In genomic region chr15:65286069-65286703, GRCh38 we compare ENCODE assay signal across 9 cellular contexts. TPM values are rescaled to one million over a fixed set of nuclear protein-coding genes. Genes with fewer than 3 reads are reported as not detected.
DNase-seq lines count a peak whose midpoint lies in the region; ATAC-seq and TF ChIP-seq lines count a peak whose summit lies in the region.
"Had no signal": no experiment of that assay in that cellular context is flagged by ENCODE, and none has a peak within 500 bp of the region (broad histone marks: within the 10 kb centered on the region; RNA-seq: fewer than 3 reads in every experiment).

No MANE protein-coding gene starts in this region.

- H3K4me1 ChIP-seq in foreskin keratinocyte (no peaks in the 10 kb centered on the region), neural progenitor cell (peaks cover 6% of the 10 kb centered on the region)

- no peaks in the 10 kb centered on the region for H3K79me2 ChIP-seq in neural progenitor cell (ENCODE audit: low read depth)

- no peaks in the 10 kb centered on the region for H3K9me3 ChIP-seq in neural progenitor cell (ENCODE audit: low read depth)

- peak overlapping the region; percentile 58 for H3K4me3 ChIP-seq in neural progenitor cell

- H3K27me3 ChIP-seq in foreskin keratinocyte (no peaks in the 10 kb centered on the region), neural progenitor cell (peaks cover 11% of the 10 kb centered on the region)

- peak; percentile 65 for DNase-seq in G401 (ENCODE audit: low spot score)
- DNase-seq in activated B cell treated with CpG ODN at 0.5 μM for 24 hours, result no peak
- peak in 1 of 2 donors; percentile 26 for DNase-seq in foreskin keratinocyte
- DNase-seq in neural progenitor cell (ENCODE audit: low spot score), result peak; percentile 87
- no peak for DNase-seq in SKM-1 treated with dmso at 0.1 percent for 144 hours (lab: John Stamatoyannopoulos, UW; ENCODE audit: unreplicated experiment)
- no peak for DNase-seq in NCI-H510A (lab: John Stamatoyannopoulos, UW)

- H3K36me3 Mint-ChIP-seq in activated B cell treated with CpG ODN at 0.5 μM for 24 hours (ENCODE audit: low read depth), result peaks cover 6% of the 10 kb centered on the region
- H3K36me3 Mint-ChIP-seq in neural progenitor cell, result peaks cover 15% of the 10 kb centered on the region

- H3K27ac ChIP-seq in foreskin keratinocyte (no peak overlapping the region), neural progenitor cell (peak overlapping the region; percentile 43)

- ATAC-seq in GM19468 (IDR thresholded peaks at IDR 0.05; ENCODE audit: extremely low read depth, unreplicated experiment) (peak; percentile 18), HG03521 (IDR thresholded peaks at IDR 0.05; ENCODE audit: unreplicated experiment) (peak; percentile 27), activated B cell treated with CpG ODN at 0.5 μM for 24 hours (ENCODE audit: low read depth) (peak; percentile 19), foreskin keratinocyte (peak; percentile 29)

- H3K4me1 Mint-ChIP-seq in activated B cell treated with CpG ODN at 0.5 μM for 24 hours, result peaks cover 27% of the 10 kb centered on the region
- H3K4me1 Mint-ChIP-seq in neural progenitor cell, result peaks cover 19% of the 10 kb centered on the region

- H3K9me3 Mint-ChIP-seq in activated B cell treated with CpG ODN at 0.5 μM for 24 hours (no peaks in the 10 kb centered on the region), neural progenitor cell (no peaks in the 10 kb centered on the region)

- TF ChIP-seq CTCF in activated B cell treated with CpG ODN at 0.5 μM for 24 hours (IDR thresholded peaks at IDR 0.05) (no peak), foreskin keratinocyte (conservative IDR thresholded peaks at IDR 0.05) (no peak), neural progenitor cell (IDR thresholded peaks at IDR 0.05) (no peak)

- peaks cover 20% of the 10 kb centered on the region for H3F3A ChIP-seq in neural progenitor cell (ENCODE audit: low read depth)

- H3K36me3 ChIP-seq in neural progenitor cell, result no peaks in the 10 kb centered on the region

- H3K27ac Mint-ChIP-seq in activated B cell treated with CpG ODN at 0.5 μM for 24 hours (peak overlapping the region; percentile 85), neural progenitor cell (peak overlapping the region; percentile 47)

- H2AFZ ChIP-seq in neural progenitor cell (replicated peaks), result peak overlapping the region; percentile 52

- CTCF ChIA-PET in activated B cell treated with CpG ODN at 0.5 μM for 24 hours (lab: Charles Lee), result interaction anchor here (1.0 to 1.8 kb wide), 9 partner anchors 9 to 252 kb away, joined by 3 to 9 read pairs (median 4); partner anchors contain the start of gene RNU5A-1

- peak overlapping the region; percentile 77 for H3K4me2 ChIP-seq in neural progenitor cell

- H4K20me1 ChIP-seq in neural progenitor cell (ENCODE audit: low read depth), result no peaks in the 10 kb centered on the region

- intact Hi-C loops in activated B cell treated with CpG ODN at 0.5 μM for 24 hours (cut with micrococcal nuclease), result loop anchor here (1.0 to 10.0 kb wide), 6 partner anchors 18 to 1133 kb away; partner anchors contain the start of genes CLPX, PIF1, RAB11A and RNU5B-1

- in situ Hi-C loops in G401 (cut with HindIII; ENCODE audit: low sequenced_read_pairs), result no loop called here

- H3K9ac ChIP-seq in neural progenitor cell, result no peak overlapping the region

- H3K4me3 Mint-ChIP-seq in activated B cell treated with CpG ODN at 0.5 μM for 24 hours, result peak overlapping the region; percentile 85
- H3K4me3 Mint-ChIP-seq in neural progenitor cell, result peak overlapping the region; percentile 87

- no peaks in the 10 kb centered on the region for H3K27me3 Mint-ChIP-seq in activated B cell treated with CpG ODN at 0.5 μM for 24 hours
- H3K27me3 Mint-ChIP-seq in neural progenitor cell (ENCODE audit: insufficient read depth, low read depth), result peaks cover 6% of the 10 kb centered on the region

- POLR2A ChIA-PET in activated B cell treated with CpG ODN at 0.5 μM for 24 hours (lab: Charles Lee), result interaction anchor here (0.6 to 5.0 kb wide), 22 partner anchors 10 to 1354 kb away, joined by 3 to 186 read pairs (median 5); partner anchors contain the start of genes CLPX, INTS14, PDCD7 and RAB11A

RNA-seq across cellular contexts. Expression of gene PARP16, which starts 0.5 kb away (rescaled TPM):
- 6.2 and 6.3 TPM in 2 replicates for total RNA-seq in G401 (2014; rRNA removed; shearing (Covaris generic))
- total RNA-seq in activated B cell treated with CpG ODN at 0.5 μM for 24 hours, result 11.2 and 11.5 TPM in 2 replicates
- 3.6 and 4.4 TPM in 2 replicates for total RNA-seq in foreskin keratinocyte
- 3.1 and 3.2 TPM in 2 replicates for polyA plus RNA-seq in foreskin keratinocyte
- 5.7 and 9.4 TPM in 2 replicates for total RNA-seq in neural progenitor cell (ENCODE audit: low replicate concordance)

RNA-seq across cellular contexts. Expression of gene RNU5A-1, which starts 9.7 kb away (rescaled TPM):
- total RNA-seq in G401 (2014; rRNA removed; shearing (Covaris generic)), result not detected in 2 replicates
- total RNA-seq in activated B cell treated with CpG ODN at 0.5 μM for 24 hours (not detected in 2 replicates), foreskin keratinocyte (not detected in 2 replicates), neural progenitor cell (ENCODE audit: low replicate concordance) (not detected in 2 replicates)
- polyA plus RNA-seq in foreskin keratinocyte, result not detected in 2 replicates
- polyA plus RNA-seq: adipose tissue had no signal

RNA-seq across cellular contexts. Expression of gene RNU5B-1, which starts 18.3 kb away (rescaled TPM):
- not detected in 2 replicates for total RNA-seq in G401 (2014; rRNA removed; shearing (Covaris generic))
- total RNA-seq in activated B cell treated with CpG ODN at 0.5 μM for 24 hours, result 32.5 TPM in 1 of 2 replicates, not detected in the other
- total RNA-seq in foreskin keratinocyte, result not detected in 2 replicates
- not detected in 2 replicates for polyA plus RNA-seq in foreskin keratinocyte
- total RNA-seq in neural progenitor cell (ENCODE audit: low replicate concordance), result not detected in 2 replicates
- polyA plus RNA-seq: adipose tissue had no signal

Comparison
In these comparisons a context has a peak if more than half of its experiments do, and no peak if none do; other contexts are left out.
1. DNase-seq: peak in G401 (single experiment) and neural progenitor cell (single experiment); none in activated B cell treated with CpG ODN at 0.5 μM for 24 hours (single experiment), SKM-1 treated with dmso at 0.1 percent for 144 hours (single experiment) and NCI-H510A (single experiment).
2. Peak in every context shown above with its lines, with median percentiles within 50 percentile points of each other: ATAC-seq.